In genomic region chr9:94259077-94259847, GRCh38 we compare ENCODE assay signal across 1 cellular context.
TF ChIP-seq lines count a peak whose summit lies in the region.

Gene ZNF169 (plus strand): TSS chr9:94259298. CDS start chr9:94278813, 19,515 bp downstream.

TF ChIP-seq in HepG2, 621 proteins besides CTCF, POLR2A, EP300 and RAD21 (continued from another document and continues in another):
- TF ChIP-seq CENPBD1 (CRISPR knock-in tag; IDR thresholded peaks at IDR 0.05; ENCODE audit: borderline replicate concordance, low read depth) (no peak), SSRP1 (CRISPR knock-in tag; IDR thresholded peaks at IDR 0.05) (no peak), GATAD1 (CRISPR knock-in tag; IDR thresholded peaks at IDR 0.05) (peak; percentile 79), KLF11 (CRISPR knock-in tag; IDR thresholded peaks at IDR 0.05) (0 out of 2 replicates have a peak, but pooled peaks have one; percentile 24), SALL1 (CRISPR knock-in tag; IDR thresholded peaks at IDR 0.05) (peak; percentile 86), ZNF468 (CRISPR knock-in tag; IDR thresholded peaks at IDR 0.05) (no peak), SCMH1 (CRISPR knock-in tag; IDR thresholded peaks at IDR 0.05; ENCODE audit: borderline replicate concordance) (no peak), ZNF205 (CRISPR knock-in tag; IDR thresholded peaks at IDR 0.05) (0 out of 2 replicates have a peak, but pooled peaks have one; percentile 47), ETS1 (CRISPR knock-in tag; IDR thresholded peaks at IDR 0.05) (no peak), ZNF781 (CRISPR knock-in tag; IDR thresholded peaks at IDR 0.05; ENCODE audit: borderline replicate concordance, not compliant biosample characterization) (no peak), RNF2 (conservative IDR thresholded peaks at IDR 0.05; ENCODE audit: low read depth) (no peak), HNRNPLL (IDR thresholded peaks at IDR 0.05; ENCODE audit: low read depth, low read length, poor library complexity, severe bottlenecking) (peak; percentile 73), ZNF143 (CRISPR knock-in tag; IDR thresholded peaks at IDR 0.05) (peak; percentile 99), CSRNP1 (CRISPR knock-in tag; IDR thresholded peaks at IDR 0.05) (no peak), ZNF878 (CRISPR knock-in tag; IDR thresholded peaks at IDR 0.05) (no peak), GATA4 (IDR thresholded peaks at IDR 0.05; ENCODE audit: borderline replicate concordance, low read depth) (no peak), ZNF430 (CRISPR knock-in tag; IDR thresholded peaks at IDR 0.05) (peak; percentile 84; the same call in 1 of the 2 replicates), NONO (IDR thresholded peaks at IDR 0.05) (no peak), NONO (CRISPR knock-in tag; conservative IDR thresholded peaks at IDR 0.05) (peak; percentile 85), ZNF501 (CRISPR knock-in tag; IDR thresholded peaks at IDR 0.05) (peak; percentile 52), ZNF749 (CRISPR knock-in tag; IDR thresholded peaks at IDR 0.05; ENCODE audit: borderline replicate concordance) (no peak), ZNF816 (CRISPR knock-in tag; IDR thresholded peaks at IDR 0.05; ENCODE audit: borderline replicate concordance) (0 out of 2 replicates have a peak, but pooled peaks have one; percentile 23), NFIC (IDR thresholded peaks at IDR 0.05; ENCODE audit: low read length) (no peak), TEF (CRISPR knock-in tag; IDR thresholded peaks at IDR 0.05) (no peak), IRF2 (CRISPR knock-in tag; IDR thresholded peaks at IDR 0.05) (peak; percentile 97), HCFC1 (IDR thresholded peaks at IDR 0.05; ENCODE audit: low read depth, low read length) (peak; percentile 97), SIN3B (IDR thresholded peaks at IDR 0.05; ENCODE audit: low read length) (no peak), GRHL1 (CRISPR knock-in tag; conservative IDR thresholded peaks at IDR 0.05) (no peak), CREBL2 (CRISPR knock-in tag; IDR thresholded peaks at IDR 0.05; ENCODE audit: borderline replicate concordance) (0 out of 2 replicates have a peak, but pooled peaks have one; percentile 34), NAIF1 (CRISPR knock-in tag; IDR thresholded peaks at IDR 0.05; ENCODE audit: borderline replicate concordance) (no peak), HOMEZ (CRISPR knock-in tag; IDR thresholded peaks at IDR 0.05; ENCODE audit: low read depth) (no peak), ZNF256 (CRISPR knock-in tag; conservative IDR thresholded peaks at IDR 0.05) (0 out of 2 replicates have a peak, but pooled peaks have one; percentile 22), ZNF350 (CRISPR knock-in tag; IDR thresholded peaks at IDR 0.05; ENCODE audit: borderline replicate concordance, low read depth) (peak; percentile 61), CEBPG (CRISPR knock-in tag; IDR thresholded peaks at IDR 0.05) (peak; percentile 47), TAF15 (IDR thresholded peaks at IDR 0.05; ENCODE audit: low read depth, low read length, poor library complexity, severe bottlenecking) (no peak), ZBTB3 (CRISPR knock-in tag; IDR thresholded peaks at IDR 0.05; ENCODE audit: borderline replicate concordance, low read depth) (no peak), KLF13 (CRISPR knock-in tag; IDR thresholded peaks at IDR 0.05) (no peak), PHF8 (CRISPR knock-in tag; IDR thresholded peaks at IDR 0.05) (peak; percentile 85), GMEB2 (CRISPR knock-in tag; IDR thresholded peaks at IDR 0.05; ENCODE audit: low read depth) (peak; percentile 71), SAP130 (CRISPR knock-in tag; IDR thresholded peaks at IDR 0.05; ENCODE audit: low read depth) (peak; percentile 93), BORCS8-MEF2B (CRISPR knock-in tag; IDR thresholded peaks at IDR 0.05) (no peak; the same call in 1 of the 2 replicates), SRF (IDR thresholded peaks at IDR 0.05; ENCODE audit: low read depth, low read length) (no peak), BCLAF1 (IDR thresholded peaks at IDR 0.05) (no peak), ATF7-NPFF (CRISPR knock-in tag; IDR thresholded peaks at IDR 0.05; ENCODE audit: low read depth) (no peak; the same call in 1 of the 2 replicates), NR2F1 (CRISPR knock-in tag; IDR thresholded peaks at IDR 0.05) (no peak), ZNF776 (CRISPR knock-in tag; IDR thresholded peaks at IDR 0.05) (peak; percentile 63; the same call in 1 of the 2 replicates), TERF1 (CRISPR knock-in tag; IDR thresholded peaks at IDR 0.05) (no peak), ZNF784 (CRISPR knock-in tag; IDR thresholded peaks at IDR 0.05; ENCODE audit: borderline replicate concordance) (peak; percentile 68; the same call in 1 of the 2 replicates)
